Comparison of ENCODE assay signal across 18 cellular contexts in the genomic region with DNA sequence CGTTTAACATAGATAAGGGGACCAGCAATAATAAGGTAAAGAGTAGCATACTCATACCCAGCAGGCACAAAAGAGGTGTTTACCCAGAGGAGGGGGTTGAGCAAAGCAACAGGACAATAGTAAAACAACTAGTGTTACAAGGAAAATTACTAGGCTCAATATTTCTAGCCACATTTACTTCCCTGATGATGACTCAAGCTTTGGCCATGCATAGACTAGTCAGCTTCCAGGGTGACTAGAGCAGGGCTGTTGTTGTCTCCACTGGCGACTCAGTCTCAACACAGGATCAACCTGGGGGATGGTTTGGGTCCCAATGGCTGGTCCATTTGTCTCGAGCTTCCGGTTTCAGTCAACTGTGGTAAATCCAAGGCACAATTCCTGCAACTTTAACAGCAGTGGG.
DNase-seq lines count a peak whose midpoint lies in the region; ATAC-seq and TF ChIP-seq lines count a peak whose summit lies in the region.
"Had no signal": no experiment of that assay in that cellular context is flagged by ENCODE, and none has a peak within 500 bp of the region (broad histone marks: within the 10 kb centered on the region; RNA-seq: fewer than 3 reads in every experiment).

No MANE protein-coding gene starts in this region.

- TF ChIP-seq CTCF in SK-N-SH (IDR thresholded peaks at IDR 0.05): no peak
- TF ChIP-seq CTCF in uterus (IDR thresholded peaks at IDR 0.05): no peak
- TF ChIP-seq CTCF in ascending aorta (IDR thresholded peaks at IDR 0.05): no peak

- H3K36me3 ChIP-seq in SK-N-SH (replicated peaks in 1 of 2; ENCODE audit: control insufficient read depth in 1 of 2, insufficient read depth in 2 of 2, low read length in 1 of 2): no peaks in the 10 kb centered on the region
- no peaks in the 10 kb centered on the region for H3K36me3 ChIP-seq in uterus
- H3K36me3 ChIP-seq in ascending aorta: no peaks in the 10 kb centered on the region
- H3K36me3 ChIP-seq: gastroesophageal sphincter had no signal

- H3K27ac ChIP-seq in SK-N-SH (ENCODE audit: low read depth in 2 of 2, low read length in 1 of 2) (no peak overlapping the region), uterus (peak overlapping the region; percentile 70 to 72), ascending aorta (no peak overlapping the region)
- H3K27ac ChIP-seq: skin epidermis had no signal

- H2AFZ ChIP-seq in SK-N-SH (ENCODE audit: low read depth): peak overlapping the region; percentile 14; the same call in 1 of the 2 replicates

- H3K9me3 ChIP-seq in SK-N-SH (no peaks in the 10 kb centered on the region), uterus (no peaks in the 10 kb centered on the region), ascending aorta (no peaks in the 10 kb centered on the region)
- H3K9me3 ChIP-seq: gastroesophageal sphincter had no signal

- no peaks in the 10 kb centered on the region for H3K9me2 ChIP-seq in SK-N-SH

- H3K4me3 ChIP-seq in SK-N-SH (ENCODE audit: low read depth in 2 of 2, low read length in 1 of 2) (no peak overlapping the region), uterus (no peak overlapping the region), ascending aorta (no peak overlapping the region)
- H3K4me3 ChIP-seq: gastroesophageal sphincter, skin epidermis had no signal

- POLR2A ChIA-PET in SK-N-SH (lab: Yijun Ruan, JAX): no interaction called here

- under 1% methylated on average over 4 of the region's 4 CpGs for WGBS in SK-N-SH (ENCODE audit: low lambda C conversion rate)

- intact Hi-C loops in uterus (cut with DNase I; ENCODE audit: low total_unique reads) (no loop called here), ascending aorta (cut with DNase I) (no loop called here)

- no peak for TF ChIP-seq EP300 in SK-N-SH (IDR thresholded peaks at IDR 0.05; ENCODE audit: borderline replicate concordance in 1 of 2, low read depth in 1 of 2, low read length in 1 of 2)

- no peaks in the 10 kb centered on the region for H3K4me1 ChIP-seq in SK-N-SH (ENCODE audit: control insufficient read depth in 1 of 2, insufficient read depth in 2 of 2, low read depth in 1 of 2, low read length in 1 of 2)
- H3K4me1 ChIP-seq in uterus: no peaks in the 10 kb centered on the region
- no peaks in the 10 kb centered on the region for H3K4me1 ChIP-seq in ascending aorta
- H3K4me1 ChIP-seq: gastroesophageal sphincter had no signal

- no peak for DNase-seq in SK-N-SH
- DNase-seq in amniotic epithelial cell (ENCODE audit: low read depth): peak; percentile 78
- DNase-seq in hepatic stellate cell (ENCODE audit: low spot score): peak; percentile 21
- no peak for DNase-seq in uterus
- DNase-seq in pons (ENCODE audit: low spot score): no peak
- DNase-seq in C1 segment of cervical spinal cord (lab: John Stamatoyannopoulos, UW): no peak
- DNase-seq in ascending aorta (ENCODE audit: low spot score in 2 of 2): no peak
- DNase-seq: 8988T; activated naive CD4-positive, alpha-beta T cell treated with anti-CD3 and anti-CD28 coated beads, Interleukin-2, amount 50 U/mL, for 16 hours; COR-L47; left cardiac atrium; NCI-H1694; NCI-H69; nephron progenitor cell; SHP77 treated with DMSO at 0.1 percent for 48 hours had no signal

- H4K20me1 ChIP-seq in SK-N-SH (ENCODE audit: insufficient read depth): no peaks in the 10 kb centered on the region

- H3F3A ChIP-seq in SK-N-SH (replicated peaks; ENCODE audit: insufficient read depth): no peaks in the 10 kb centered on the region

- H3K4me2 ChIP-seq in SK-N-SH: no peak overlapping the region

- ATAC-seq in SK-N-SH treated with all-trans-retinoic acid at 6 μM for 48 hours: no peak; the same call in 2 of the 3 replicates
- ATAC-seq: gastroesophageal sphincter had no signal

- TF ChIP-seq POLR2A in uterus (IDR thresholded peaks at IDR 0.05): no peak

- no peak for TF ChIP-seq RAD21 in SK-N-SH (IDR thresholded peaks at IDR 0.05; ENCODE audit: low read length)

- CTCF ChIA-PET in SK-N-SH (lab: Yijun Ruan, JAX): no interaction called here

- no peaks in the 10 kb centered on the region for H3K27me3 ChIP-seq in SK-N-SH (ENCODE audit: insufficient read depth)
- no peaks in the 10 kb centered on the region for H3K27me3 ChIP-seq in uterus
- H3K27me3 ChIP-seq in ascending aorta: no peaks in the 10 kb centered on the region
- H3K27me3 ChIP-seq: gastroesophageal sphincter had no signal

- no peaks in the 10 kb centered on the region for H3K79me2 ChIP-seq in SK-N-SH (ENCODE audit: insufficient read depth)

- H3K9ac ChIP-seq in SK-N-SH: no peak overlapping the region

TF ChIP-seq in SK-N-SH, 30 proteins besides CTCF, POLR2A, EP300 and RAD21:
- no peak for TF ChIP-seq TCF12 (IDR thresholded peaks at IDR 0.05)
- TF ChIP-seq FOSL2 (IDR thresholded peaks at IDR 0.05; ENCODE audit: borderline replicate concordance, low read depth): peak; percentile 33; the same call in 1 of the 2 replicates
- 0 out of 2 replicates have a peak, but pooled peaks have one; percentile 9 for TF ChIP-seq JUND (IDR thresholded peaks at IDR 0.05)
- TF ChIP-seq RXRA (IDR thresholded peaks at IDR 0.05; ENCODE audit: borderline replicate concordance, low read depth): no peak

TF ChIP-seq in SK-N-SH treated with all-trans-retinoic acid at 6 μM for 48 hours, 23 proteins besides CTCF, POLR2A, EP300 and RAD21:
- TF ChIP-seq TCF4 (CRISPR knock-in tag; IDR thresholded peaks at IDR 0.05; ENCODE audit: borderline replicate concordance) (no peak), ZNF565 (CRISPR knock-in tag; conservative IDR thresholded peaks at IDR 0.05; ENCODE audit: low read depth) (no peak), ESRRG (CRISPR knock-in tag; IDR thresholded peaks at IDR 0.05) (no peak), RARB (CRISPR knock-in tag; IDR thresholded peaks at IDR 0.05) (no peak), ARNTL (CRISPR knock-in tag; IDR thresholded peaks at IDR 0.05; ENCODE audit: borderline replicate concordance, low read depth) (no peak), ZNF8 (CRISPR knock-in tag; IDR thresholded peaks at IDR 0.05) (no peak)
- TF ChIP-seq, protein P1, sequence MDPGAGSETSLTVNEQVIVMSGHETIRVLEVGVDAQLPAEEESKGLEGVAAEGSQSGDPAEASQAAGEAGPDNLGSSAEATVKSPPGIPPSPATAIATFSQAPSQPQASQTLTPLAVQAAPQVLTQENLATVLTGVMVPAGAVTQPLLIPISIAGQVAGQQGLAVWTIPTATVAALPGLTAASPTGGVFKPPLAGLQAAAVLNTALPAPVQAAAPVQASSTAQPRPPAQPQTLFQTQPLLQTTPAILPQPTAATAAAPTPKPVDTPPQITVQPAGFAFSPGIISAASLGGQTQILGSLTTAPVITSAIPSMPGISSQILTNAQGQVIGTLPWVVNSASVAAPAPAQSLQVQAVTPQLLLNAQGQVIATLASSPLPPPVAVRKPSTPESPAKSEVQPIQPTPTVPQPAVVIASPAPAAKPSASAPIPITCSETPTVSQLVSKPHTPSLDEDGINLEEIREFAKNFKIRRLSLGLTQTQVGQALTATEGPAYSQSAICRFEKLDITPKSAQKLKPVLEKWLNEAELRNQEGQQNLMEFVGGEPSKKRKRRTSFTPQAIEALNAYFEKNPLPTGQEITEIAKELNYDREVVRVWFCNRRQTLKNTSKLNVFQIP (CRISPR knock-in tag; IDR thresholded peaks at IDR 0.05; ENCODE audit: borderline replicate concordance, low read depth): no peak

Comparison
In these comparisons a context has a peak if more than half of its experiments do, and no peak if none do; other contexts are left out.
1. DNase-seq: peak in amniotic epithelial cell (single experiment) and hepatic stellate cell (single experiment); none in SK-N-SH (single experiment), uterus (0 of 2), pons (single experiment), C1 segment of cervical spinal cord (0 of 14) and ascending aorta (0 of 2).
2. H3K27ac ChIP-seq: peak in uterus (2 of 2); none in SK-N-SH (0 of 2) and ascending aorta (0 of 2).